In the genomic region with DNA sequence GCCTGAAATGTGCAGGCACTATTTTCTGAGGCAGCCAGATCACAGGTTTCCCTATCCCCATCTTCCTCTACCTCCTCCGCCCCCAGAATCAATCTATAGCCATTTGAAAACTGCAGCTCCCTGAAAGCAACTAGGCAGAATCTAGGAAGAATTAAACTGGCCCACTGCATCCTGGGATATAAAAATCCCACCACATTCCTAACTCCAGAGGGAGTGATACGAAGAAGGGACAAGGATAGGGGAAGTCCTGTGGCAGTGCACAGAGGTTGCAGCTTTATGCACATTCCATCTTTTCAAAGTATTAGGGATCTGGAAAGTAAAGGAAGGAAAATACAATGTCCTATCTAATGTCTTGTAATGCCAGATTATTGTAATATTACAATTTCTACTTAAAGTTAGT, we compare ENCODE assay signal across 15 cellular contexts. TPM values are rescaled to one million over a fixed set of nuclear protein-coding genes. Genes with fewer than 3 reads are reported as not detected.
DNase-seq lines count a peak whose midpoint lies in the region; ATAC-seq and TF ChIP-seq lines count a peak whose summit lies in the region.
"Had no signal": no experiment of that assay in that cellular context is flagged by ENCODE, and none has a peak within 500 bp of the region (broad histone marks: within the 10 kb centered on the region; RNA-seq: fewer than 3 reads in every experiment).

No MANE protein-coding gene starts in this region.

- H3K27ac Mint-ChIP-seq in osteocyte (ENCODE audit: unreplicated experiment) = no peak overlapping the region
- no peak overlapping the region for H3K27ac Mint-ChIP-seq in activated T-helper 17 cell treated with anti-CD3 and anti-CD28 coated beads, Interleukin-2, amount 50 U/mL, for 72 hours
- H3K27ac Mint-ChIP-seq: activated CD8-positive, alpha-beta memory T cell treated with anti-CD3 and anti-CD28 coated beads, Interleukin-2, amount 10 ng/mL, durations not matched to agents 7 days and 5 days; T-helper 17 cell had no signal

- no peak overlapping the region for H3K4me3 Mint-ChIP-seq in osteocyte (ENCODE audit: unreplicated experiment)
- no peak overlapping the region for H3K4me3 Mint-ChIP-seq in activated T-helper 17 cell treated with anti-CD3 and anti-CD28 coated beads, Interleukin-2, amount 50 U/mL, for 72 hours
- H3K4me3 Mint-ChIP-seq: activated CD8-positive, alpha-beta memory T cell treated with anti-CD3 and anti-CD28 coated beads, Interleukin-2, amount 10 ng/mL, durations not matched to agents 7 days and 5 days; T-helper 17 cell had no signal

- H3F3A ChIP-seq in PC-3 (ENCODE audit: low read length, unreplicated experiment) = no peaks in the 10 kb centered on the region

- H3K4me1 ChIP-seq in PC-3 (ENCODE audit: insufficient read depth, low read length) = no peaks in the 10 kb centered on the region
- H3K4me1 ChIP-seq: adrenal gland, esophagus squamous epithelium had no signal

- peak; percentile 12 for DNase-seq in GM03348 (ENCODE audit: low spot score)
- peak; percentile 16 for DNase-seq in PC-3
- DNase-seq in fibroblast of peridontal ligament (ENCODE audit: extremely low read depth) = peak; percentile 33
- DNase-seq in osteocyte (ENCODE audit: extremely low spot score, unreplicated experiment) = no peak
- DNase-seq in left colon = no peak
- DNase-seq in NCI-H748 (lab: John Stamatoyannopoulos, UW; ENCODE audit: unreplicated experiment) = no peak
- DNase-seq: activated CD8-positive, alpha-beta memory T cell treated with anti-CD3 and anti-CD28 coated beads, Interleukin-2, amount 10 ng/mL, durations not matched to agents 7 days and 5 days; adrenal gland; DMS153; esophagus squamous epithelium; NCI-H524; T-helper 17 cell had no signal

- no peaks in the 10 kb centered on the region for H3K79me2 ChIP-seq in PC-3 (ENCODE audit: low read length)

- H2AFZ ChIP-seq in PC-3 (ENCODE audit: low read length) = no peak overlapping the region

- intact Hi-C loops in PC-3 (cut with micrococcal nuclease) (no loop called here), left colon (cut with DNase I, micrococcal nuclease) (no loop called here)

- H3K27me3 Mint-ChIP-seq in osteocyte (ENCODE audit: unreplicated experiment) = no peaks in the 10 kb centered on the region
- H3K27me3 Mint-ChIP-seq in activated T-helper 17 cell treated with anti-CD3 and anti-CD28 coated beads, Interleukin-2, amount 50 U/mL, for 72 hours = no peaks in the 10 kb centered on the region

- no peaks in the 10 kb centered on the region for H3K27me3 ChIP-seq in PC-3 (ENCODE audit: low read length)
- H3K27me3 ChIP-seq: adrenal gland, esophagus squamous epithelium had no signal

- H3K9ac ChIP-seq in PC-3 (ENCODE audit: low read length) = no peak overlapping the region

- no peaks in the 10 kb centered on the region for H3K9me2 ChIP-seq in PC-3 (replicated peaks; ENCODE audit: low read length)

- H3K27ac ChIP-seq in PC-3 (ENCODE audit: low read length) = no peak overlapping the region
- H3K27ac ChIP-seq: adrenal gland, esophagus squamous epithelium had no signal

- H4K20me1 ChIP-seq in PC-3 (ENCODE audit: low read length) = no peaks in the 10 kb centered on the region

- CTCF ChIA-PET in PC-3 (lab: Charles Lee) = interaction anchor here (1.0 kb wide), 1 partner anchor 85 kb away, joined by 3 read pairs; no protein-coding TSS in a partner anchor

- no peak overlapping the region for H3K4me2 ChIP-seq in PC-3 (ENCODE audit: low read length)

- no peak for ATAC-seq in PC-3
- no peak for ATAC-seq in GM21367 (IDR thresholded peaks at IDR 0.05; ENCODE audit: unreplicated experiment)
- ATAC-seq in left colon = no peak
- ATAC-seq in activated T-helper 17 cell treated with anti-CD3 and anti-CD28 coated beads, Interleukin-2, amount 50 U/mL, for 72 hours (replicated peaks) = no peak
- ATAC-seq: activated CD8-positive, alpha-beta memory T cell treated with anti-CD3 and anti-CD28 coated beads, Interleukin-2, amount 10 ng/mL, durations not matched to agents 7 days and 5 days; K562; T-helper 17 cell had no signal

- no peaks in the 10 kb centered on the region for H3K36me3 Mint-ChIP-seq in osteocyte (ENCODE audit: unreplicated experiment)
- H3K36me3 Mint-ChIP-seq in activated T-helper 17 cell treated with anti-CD3 and anti-CD28 coated beads, Interleukin-2, amount 50 U/mL, for 72 hours (ENCODE audit: low read depth) = no peaks in the 10 kb centered on the region
- H3K36me3 Mint-ChIP-seq: activated CD8-positive, alpha-beta memory T cell treated with anti-CD3 and anti-CD28 coated beads, Interleukin-2, amount 10 ng/mL, durations not matched to agents 7 days and 5 days had no signal

- no TSS peak for BruUV-seq in PC-3 (replicated peaks; lab: Mats Ljungman, UMichigan)

- no peak overlapping the region for H3K4me3 ChIP-seq in PC-3 (ENCODE audit: low read length)
- H3K4me3 ChIP-seq: adrenal gland, esophagus squamous epithelium, K562 had no signal

- H3K36me3 ChIP-seq in PC-3 (ENCODE audit: low read depth, low read length) = no peaks in the 10 kb centered on the region
- H3K36me3 ChIP-seq: adrenal gland, esophagus squamous epithelium had no signal

- peaks cover 15% of the 10 kb centered on the region for H3K4me1 Mint-ChIP-seq in osteocyte (ENCODE audit: unreplicated experiment)
- no peaks in the 10 kb centered on the region for H3K4me1 Mint-ChIP-seq in activated T-helper 17 cell treated with anti-CD3 and anti-CD28 coated beads, Interleukin-2, amount 50 U/mL, for 72 hours
- H3K4me1 Mint-ChIP-seq: activated CD8-positive, alpha-beta memory T cell treated with anti-CD3 and anti-CD28 coated beads, Interleukin-2, amount 10 ng/mL, durations not matched to agents 7 days and 5 days; T-helper 17 cell had no signal

- H3K9me3 Mint-ChIP-seq in osteocyte (ENCODE audit: unreplicated experiment) = no peaks in the 10 kb centered on the region
- H3K9me3 Mint-ChIP-seq in activated T-helper 17 cell treated with anti-CD3 and anti-CD28 coated beads, Interleukin-2, amount 50 U/mL, for 72 hours = no peaks in the 10 kb centered on the region

- POLR2A ChIA-PET in PC-3 (lab: Charles Lee; ENCODE audit: unreplicated experiment) = no interaction called here

- no peaks in the 10 kb centered on the region for H3K9me3 ChIP-seq in PC-3 (ENCODE audit: low read length)
- H3K9me3 ChIP-seq: adrenal gland, esophagus squamous epithelium had no signal

- TF ChIP-seq CTCF in PC-3 (conservative IDR thresholded peaks at IDR 0.05; ENCODE audit: low read depth, low read length) (0 out of 2 replicates have a peak, but pooled peaks have one; percentile 24), osteocyte (IDR thresholded peaks at IDR 0.05) (peak; percentile 36)

RNA-seq across cellular contexts. Expression of a gene that starts 18.3 kb away (rescaled TPM):
- total RNA-seq in PC-3 (2014; rRNA removed) (5.2 and 5.4 TPM in 2 replicates), osteocyte (15.4 and 16.0 TPM in 2 replicates), left colon (10 to 100 TPM; 44.7 to 52.0 TPM)
- 100 to 1,000 TPM in 1 of 2 donors, 10 to 100 TPM in 1; 31.6 to 159 TPM for total RNA-seq in activated T-helper 17 cell treated with anti-CD3 and anti-CD28 coated beads, Interleukin-2, amount 50 U/mL, for 72 hours

RNA-seq across cellular contexts. Expression of a gene that starts 50.4 kb away (rescaled TPM):
- total RNA-seq in PC-3 (2014; rRNA removed) (143 and 159 TPM in 2 replicates), osteocyte (67.0 and 69.1 TPM in 2 replicates), left colon (10 to 100 TPM; 53.2 to 54.6 TPM)
- 10 to 100 TPM; 28.6 to 54.5 TPM for total RNA-seq in activated T-helper 17 cell treated with anti-CD3 and anti-CD28 coated beads, Interleukin-2, amount 50 U/mL, for 72 hours

Comparison
In these comparisons a context has a peak if more than half of its experiments do, and no peak if none do; other contexts are left out.
1. DNase-seq: peak in GM03348 (single experiment), PC-3 (single experiment) and fibroblast of peridontal ligament (single experiment); none in osteocyte (single experiment), left colon (0 of 2) and NCI-H748 (single experiment).